Comparison of ENCODE assay signal across 8 cellular contexts in the genomic region with DNA sequence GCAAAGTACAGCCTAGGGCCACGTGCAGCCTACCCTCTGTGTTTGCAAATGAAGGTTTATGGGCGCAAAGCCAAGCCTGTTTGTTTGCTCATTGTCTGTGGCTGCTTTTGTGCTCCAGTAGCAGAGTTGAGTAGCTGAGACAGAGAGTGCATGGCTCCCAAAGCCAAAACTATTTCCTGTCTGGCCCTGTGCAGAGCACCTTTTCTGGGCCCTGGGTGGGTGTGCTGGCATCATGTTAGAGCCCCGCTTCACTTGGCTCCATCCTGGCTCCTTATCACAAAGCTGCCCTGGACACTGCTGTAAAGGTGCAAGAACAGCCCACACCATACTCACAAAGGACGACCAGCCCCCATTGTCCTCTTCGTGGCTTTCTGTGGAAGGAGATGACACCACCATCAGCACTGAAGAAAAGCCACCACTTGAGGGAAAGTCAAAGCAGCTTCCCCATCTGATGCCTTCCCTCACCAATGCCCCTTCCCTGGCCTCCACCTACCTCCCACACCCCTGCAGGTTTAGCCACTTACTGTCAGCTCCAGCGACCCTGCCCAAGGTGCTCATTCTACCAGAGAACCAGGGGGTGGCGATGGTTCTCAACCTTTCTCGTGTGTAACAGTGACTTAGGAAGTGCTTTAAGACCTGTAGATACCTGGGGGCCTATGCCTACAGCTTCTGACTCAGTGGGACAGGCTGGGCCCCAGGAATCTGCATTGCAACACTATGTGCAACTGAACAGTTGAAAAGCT. TPM values are rescaled to one million over a fixed set of nuclear protein-coding genes. Genes with fewer than 3 reads are reported as not detected.
A peak's percentile ranks its signal among the peaks of the same experiment; 100 is the strongest.
DNase-seq lines count a peak whose midpoint lies in the region; ATAC-seq and TF ChIP-seq lines count a peak whose summit lies in the region.

No MANE protein-coding gene starts in this region.

- 60% methylated on average over 8 of the region's 8 CpGs for WGBS in prostate gland

- no peaks in the 10 kb centered on the region for H3K36me3 Mint-ChIP-seq in brain

- ATAC-seq in HG02588 (IDR thresholded peaks at IDR 0.05; ENCODE audit: unreplicated experiment) = no peak

- intact Hi-C loops in A673 (cut with micrococcal nuclease; ENCODE audit: unreplicated experiment) = loop anchor here (1.0 kb wide), 1 partner anchor 146 kb away; no protein-coding TSS in a partner anchor
- intact Hi-C loops in prostate gland (cut with DNase I) = no loop called here

- no TSS peak for BruUV-seq in A673 (replicated peaks; lab: Mats Ljungman, UMichigan)

- POLR2A ChIA-PET in A673 (lab: Charles Lee; ENCODE audit: low non-redundant PET) (interaction anchor here (0.6 kb wide), 1 partner anchor 148 kb away, joined by 3 read pairs; no protein-coding TSS in a partner anchor), RWPE1 (lab: Yijun Ruan, JAX; ENCODE audit: low non-redundant PET) (no interaction called here)

- no peak overlapping the region for H3K27ac ChIP-seq in A673 (ENCODE audit: low read depth, low read length, poor library complexity, severe bottlenecking)
- no peak overlapping the region for H3K27ac ChIP-seq in RWPE1
- no peak overlapping the region for H3K27ac ChIP-seq in prostate gland

- H3K27me3 Mint-ChIP-seq in brain = peaks cover 27% of the 10 kb centered on the region

- no peak overlapping the region for H3K4me3 Mint-ChIP-seq in brain

- DNase-seq in A673 (ENCODE audit: low spot score) (peak; percentile 63), H7 (peak; percentile 70), RWPE1 (ENCODE audit: low spot score) (peak; percentile 23), prostate gland (ENCODE audit: low spot score) (peak; percentile 12), NCI-H524 treated with DMSO at 0.1 percent for 48 hours (lab: John Stamatoyannopoulos, UW) (no peak), D341Med (ENCODE audit: low spot score) (no peak)

- H3K9me3 ChIP-seq in A673 (ENCODE audit: low read depth, low read length, poor library complexity, severe bottlenecking) (no peaks in the 10 kb centered on the region), prostate gland (no peaks in the 10 kb centered on the region)

- CTCF ChIA-PET in A673 (lab: Charles Lee) = interaction anchor here (0.6 to 1.1 kb wide), 5 partner anchors 29 to 146 kb away, joined by 3 to 5 read pairs (median 4); no protein-coding TSS in a partner anchor
- CTCF ChIA-PET in RWPE1 (lab: Yijun Ruan, JAX) = interaction anchor here (0.6 to 1.0 kb wide), 2 partner anchors 48 to 58 kb away, joined by 3 to 4 read pairs; no protein-coding TSS in a partner anchor

- H3K4me3 ChIP-seq in A673 (ENCODE audit: low read depth, low read length, poor library complexity, severe bottlenecking) (no peak overlapping the region), H7 (ENCODE audit: insufficient read depth, low read depth, low read length) (no peak overlapping the region), prostate gland (no peak overlapping the region)

- peaks cover 0 to 2% (median 0%) of the 10 kb centered on the region in 5 experiments for H3K9me3 Mint-ChIP-seq in brain

- H3K36me3 ChIP-seq in A673 (ENCODE audit: insufficient read depth, low read length, poor library complexity, severe bottlenecking) (no peaks in the 10 kb centered on the region), H7 (replicated peaks; ENCODE audit: control insufficient read depth, insufficient read depth, low read length) (no peaks in the 10 kb centered on the region), prostate gland (no peaks in the 10 kb centered on the region)

- peak overlapping the region in 2 of 5 experiments; percentile 16 to 61 for H3K27ac Mint-ChIP-seq in brain

- no peak for TF ChIP-seq POLR2A in prostate gland (IDR thresholded peaks at IDR 0.05)

- peaks cover 39% of the 10 kb centered on the region for H3K4me1 Mint-ChIP-seq in brain

- TF ChIP-seq CTCF in A673 (conservative IDR thresholded peaks at IDR 0.05; ENCODE audit: low read depth, low read length) (peak; percentile 68), RWPE1 (conservative IDR thresholded peaks at IDR 0.05; ENCODE audit: low read depth) (no peak), brain (conservative IDR thresholded peaks at IDR 0.05) (peak; percentile 28 to 32), prostate gland (IDR thresholded peaks at IDR 0.05) (peak in 1 of 4 experiments; percentile 17)

- H3K4me1 ChIP-seq in A673 (ENCODE audit: insufficient read depth, low read length, poor library complexity, severe bottlenecking) (no peaks in the 10 kb centered on the region), prostate gland (replicated peaks) (no peaks in the 10 kb centered on the region)

- H3K27me3 ChIP-seq in A673 (replicated peaks; ENCODE audit: insufficient read depth, low read depth, low read length, poor library complexity) (no peaks in the 10 kb centered on the region), H7 (ENCODE audit: control insufficient read depth, insufficient read depth, low read length) (peaks cover 3% of the 10 kb centered on the region), prostate gland (replicated peaks; ENCODE audit: insufficient read depth) (no peaks in the 10 kb centered on the region)

RNA-seq across cellular contexts. Expression of a gene that starts 23.4 kb away (rescaled TPM):
- total RNA-seq in A673 (2021) (not detected in 2 replicates), prostate gland (10 to 100 TPM in 1 of 2 donors, 1 to 10 TPM in 1; 3.3 to 11.3 TPM)
- total RNA-seq in H7 (2014; rRNA removed; shearing (Covaris generic)) = 0.21 and 0.63 TPM in 2 replicates
- 2.6 TPM for polyA plus RNA-seq in brain (ENCODE audit: insufficient read depth, low read depth, low replicate concordance)

RNA-seq across cellular contexts. Expression of a gene that starts 41.4 kb away (rescaled TPM):
- total RNA-seq in A673 (2021) = not detected in 2 replicates
- 4.3 and 4.9 TPM in 2 replicates for total RNA-seq in H7 (2014; rRNA removed; shearing (Covaris generic))
- polyA plus RNA-seq in brain (ENCODE audit: insufficient read depth, low read depth, low replicate concordance) = not detected
- total RNA-seq in prostate gland = 10 to 100 TPM in 1 of 2 donors, not detected in 1; 15.7 TPM

Comparison
In these comparisons a context has a peak if more than half of its experiments do, and no peak if none do; other contexts are left out.
1. DNase-seq: peak in A673 (single experiment), H7 (single experiment), RWPE1 (single experiment) and prostate gland (single experiment); none in NCI-H524 treated with DMSO at 0.1 percent for 48 hours (single experiment) and D341Med (single experiment).